9 cellular contexts compared by ENCODE assay signal in genomic region chr12:78392918-78393317, GRCh38.
DNase-seq lines count a peak whose midpoint lies in the region; ATAC-seq, FAIRE-seq and TF ChIP-seq lines count a peak whose summit lies in the region.
"Had no signal": no experiment of that assay in that cellular context is flagged by ENCODE, and none has a peak within 500 bp of the region (broad histone marks: within the 10 kb centered on the region; RNA-seq: fewer than 3 reads in every experiment).

No MANE protein-coding gene starts in this region.

- H3K4me3 ChIP-seq in AG10803 (ENCODE audit: low read length) (no peak overlapping the region), SK-N-MC (no peak overlapping the region)

- peak; percentile 54 for TF ChIP-seq CTCF in AG10803 (conservative IDR thresholded peaks at IDR 0.05; ENCODE audit: low read length)

- no peak for TF ChIP-seq POLR2A in GM12892 (IDR thresholded peaks at IDR 0.05; ENCODE audit: low read depth, low read length)

- peak; percentile 47 for DNase-seq in AG10803 (ENCODE audit: low read depth)
- peak; percentile 11 for DNase-seq in KBM-7
- peak; percentile 34 for DNase-seq in SK-N-MC (ENCODE audit: low read depth, low spot score)
- peak; percentile 69 for DNase-seq in inferior parietal cortex (ENCODE audit: extremely low spot score)
- no peak for DNase-seq in GM12892 (ENCODE audit: insufficient read length)
- DNase-seq in urothelium cell line (ENCODE audit: low spot score) = no peak
- DNase-seq: activated naive CD8-positive, alpha-beta T cell treated with anti-CD3 and anti-CD28 coated beads for 36 hours had no signal

- H3K27ac ChIP-seq in SK-N-MC = no peak overlapping the region

- H3K36me3 ChIP-seq in SK-N-MC (ENCODE audit: insufficient read depth, low read length) = no peaks in the 10 kb centered on the region

- ATAC-seq in GM21717 (IDR thresholded peaks at IDR 0.05; ENCODE audit: unreplicated experiment) (no peak), GM19463 (IDR thresholded peaks at IDR 0.05; ENCODE audit: unreplicated experiment) (no peak)

- FAIRE-seq in GM12892 (lab: Jason Lieb, UNC) = no peak
- FAIRE-seq in urothelium cell line (lab: Jason Lieb, UNC) = no peak

- in situ Hi-C loops in KBM-7 (cut with MboI; ENCODE audit: low pct_unique_long_range_greater_than_20kb, low sequenced_read_pairs) = no loop called here

- no peak overlapping the region for H3K9ac ChIP-seq in SK-N-MC (ENCODE audit: insufficient read length)

- no peaks in the 10 kb centered on the region for H3K9me3 ChIP-seq in SK-N-MC (ENCODE audit: low read depth, low read length)

Comparison
In these comparisons a context has a peak if more than half of its experiments do, and no peak if none do; other contexts are left out.
1. DNase-seq: peak in AG10803 (single experiment), KBM-7 (single experiment), SK-N-MC (single experiment) and inferior parietal cortex (single experiment); none in GM12892 (single experiment) and urothelium cell line (single experiment).